ENCODE assay signal across 1 cellular context in genomic region chr7:86768967-86769760, GRCh38.
TF ChIP-seq lines count a peak whose summit lies in the region.

No MANE protein-coding gene starts in this region.

TF ChIP-seq in H1, 55 proteins besides CTCF, POLR2A, EP300 and RAD21 (continued from another document):
- TF ChIP-seq CHD7 (IDR thresholded peaks at IDR 0.05; ENCODE audit: insufficient replicate concordance, low read length) (no peak), TBP (IDR thresholded peaks at IDR 0.05; ENCODE audit: low read depth, low read length) (no peak), SIX5 (IDR thresholded peaks at IDR 0.05; ENCODE audit: low read depth, low read length) (no peak), MAFK (IDR thresholded peaks at IDR 0.05; ENCODE audit: low read depth, low read length) (no peak), SRF (IDR thresholded peaks at IDR 0.05; ENCODE audit: low read depth, low read length) (no peak), RBBP5 (IDR thresholded peaks at IDR 0.05; ENCODE audit: borderline replicate concordance, low read depth, low read length) (no peak), CHD1 (IDR thresholded peaks at IDR 0.05; ENCODE audit: low read depth, low read length) (no peak), NRF1 (IDR thresholded peaks at IDR 0.05; ENCODE audit: low read depth, low read length) (no peak), BACH1 (IDR thresholded peaks at IDR 0.05; ENCODE audit: low read length) (no peak), TAF7 (optimal IDR thresholded peaks at IDR 0.05; ENCODE audit: borderline replicate concordance, low read depth, low read length) (no peak), USF2 (IDR thresholded peaks at IDR 0.05; ENCODE audit: low read length) (no peak)
TF ChIP-seq in H1: peak in this region for 0.
